ENCODE assay signal across 19 cellular contexts in genomic region chr15:29122506-29122905, GRCh38.
"Had no signal": no experiment of that assay in that cellular context is flagged by ENCODE, and none has a peak within 500 bp of the region (broad histone marks: within the 10 kb centered on the region; RNA-seq: fewer than 3 reads in every experiment).

No MANE protein-coding gene starts in this region.

- H3K4me3 Mint-ChIP-seq: activated CD4-positive, alpha-beta T cell treated with anti-CD3 and anti-CD28 coated beads, Interleukin-2, amount 10 ng/mL, durations not matched to agents 24 days and 14 days; activated CD8-positive, alpha-beta memory T cell treated with anti-CD3 and anti-CD28 coated beads, Interleukin-2, amount 10 ng/mL, durations not matched to agents 7 days and 5 days; activated naive CD4-positive, alpha-beta T cell treated with anti-CD3 and anti-CD28 coated beads, Interleukin-2, amount 50 U/mL, for 24 hours; activated T-cell treated with anti-CD3 and anti-CD28 coated beads, Interleukin-2, amount 50 U/mL, for 24 hours; activated T-helper 1 cell treated with anti-CD3 and anti-CD28 coated beads, Interleukin-12 subunit alpha, Interleukin-12 subunit beta, Interleukin-2, Interleukin-4 antibody, amounts not matched to agents 30 ng/mL and 10 ng/mL and 1 ng/mL, durations not matched to agents 14 hours and 24 hours and 36 hours; T-helper 1 cell treated with Interleukin-12 subunit alpha and Interleukin-12 subunit beta and Interleukin-4 antibody, amounts not matched to agents 30 μg/mL and 1 μg/mL, for 36 hours had no signal

- H3K27ac Mint-ChIP-seq: activated CD4-positive, alpha-beta T cell treated with anti-CD3 and anti-CD28 coated beads, Interleukin-2, amount 10 ng/mL, durations not matched to agents 24 days and 14 days; activated CD8-positive, alpha-beta memory T cell treated with anti-CD3 and anti-CD28 coated beads, Interleukin-2, amount 10 ng/mL, durations not matched to agents 7 days and 5 days; activated naive CD4-positive, alpha-beta T cell treated with anti-CD3 and anti-CD28 coated beads, Interleukin-2, amount 50 U/mL, for 24 hours; activated T-cell treated with anti-CD3 and anti-CD28 coated beads, Interleukin-2, amount 50 U/mL, for 24 hours; activated T-helper 1 cell treated with anti-CD3 and anti-CD28 coated beads, Interleukin-12 subunit alpha, Interleukin-12 subunit beta, Interleukin-2, Interleukin-4 antibody, amounts not matched to agents 30 ng/mL and 10 ng/mL and 1 ng/mL, durations not matched to agents 14 hours and 24 hours and 36 hours; T-helper 1 cell treated with Interleukin-12 subunit alpha and Interleukin-12 subunit beta and Interleukin-4 antibody, amounts not matched to agents 30 μg/mL and 1 μg/mL, for 36 hours had no signal

- H3K9me3 Mint-ChIP-seq: activated CD4-positive, alpha-beta T cell treated with anti-CD3 and anti-CD28 coated beads, Interleukin-2, amount 10 ng/mL, durations not matched to agents 24 days and 14 days; activated naive CD4-positive, alpha-beta T cell treated with anti-CD3 and anti-CD28 coated beads, Interleukin-2, amount 50 U/mL, for 24 hours; activated T-cell treated with anti-CD3 and anti-CD28 coated beads, Interleukin-2, amount 50 U/mL, for 24 hours; activated T-helper 1 cell treated with anti-CD3 and anti-CD28 coated beads, Interleukin-12 subunit alpha, Interleukin-12 subunit beta, Interleukin-2, Interleukin-4 antibody, amounts not matched to agents 30 ng/mL and 10 ng/mL and 1 ng/mL, durations not matched to agents 14 hours and 24 hours and 36 hours; T-helper 1 cell treated with Interleukin-12 subunit alpha and Interleukin-12 subunit beta and Interleukin-4 antibody, amounts not matched to agents 30 μg/mL and 1 μg/mL, for 36 hours had no signal

- DNase-seq: activated CD4-positive, alpha-beta T cell treated with anti-CD3 and anti-CD28 coated beads, Interleukin-2, amount 10 ng/mL, durations not matched to agents 24 days and 14 days; activated CD4-positive, alpha-beta T cell treated with anti-CD3 and anti-CD28 coated beads, Interleukin-2, amount 50 U/mL, for 48 hours; activated CD8-positive, alpha-beta memory T cell treated with anti-CD3 and anti-CD28 coated beads, Interleukin-2, amount 10 ng/mL, durations not matched to agents 7 days and 5 days; activated effector memory CD4-positive, alpha-beta T cell treated with Interleukin-2 at 50 U/mL for 16 hours; activated naive CD4-positive, alpha-beta T cell; activated T-cell treated with anti-CD3 and anti-CD28 coated beads, Interleukin-2, amount 50 U/mL, for 24 hours; body of pancreas; KG1; NCI-H1048; NCI-H2029 treated with DMSO at 0.1 percent for 48 hours; NCI-H345; NCI-H510A; NCI-H526 treated with DMSO at 0.1 percent for 48 hours; PC-3; SHP77 treated with DMSO at 0.1 percent for 48 hours had no signal

- H3K36me3 Mint-ChIP-seq: activated CD8-positive, alpha-beta memory T cell treated with anti-CD3 and anti-CD28 coated beads, Interleukin-2, amount 10 ng/mL, durations not matched to agents 7 days and 5 days; activated naive CD4-positive, alpha-beta T cell treated with anti-CD3 and anti-CD28 coated beads, Interleukin-2, amount 50 U/mL, for 24 hours had no signal

- H3K27me3 Mint-ChIP-seq: activated CD4-positive, alpha-beta T cell treated with anti-CD3 and anti-CD28 coated beads, Interleukin-2, amount 10 ng/mL, durations not matched to agents 24 days and 14 days; activated CD8-positive, alpha-beta memory T cell treated with anti-CD3 and anti-CD28 coated beads, Interleukin-2, amount 10 ng/mL, durations not matched to agents 7 days and 5 days; activated naive CD4-positive, alpha-beta T cell treated with anti-CD3 and anti-CD28 coated beads, Interleukin-2, amount 50 U/mL, for 24 hours; activated T-cell treated with anti-CD3 and anti-CD28 coated beads, Interleukin-2, amount 50 U/mL, for 24 hours had no signal

- ATAC-seq: activated CD4-positive, CD25-positive, alpha-beta regulatory T cell treated with anti-CD3 and anti-CD28 coated beads, Interleukin-2, amount 50 U/mL, for 24 hours; activated CD8-positive, alpha-beta memory T cell treated with anti-CD3 and anti-CD28 coated beads, Interleukin-2, amount 10 ng/mL, durations not matched to agents 7 days and 5 days; body of pancreas; PC-3 had no signal

- H3K4me1 Mint-ChIP-seq: activated CD4-positive, alpha-beta T cell treated with anti-CD3 and anti-CD28 coated beads, Interleukin-2, amount 10 ng/mL, durations not matched to agents 24 days and 14 days; activated CD8-positive, alpha-beta memory T cell treated with anti-CD3 and anti-CD28 coated beads, Interleukin-2, amount 10 ng/mL, durations not matched to agents 7 days and 5 days; activated naive CD4-positive, alpha-beta T cell treated with anti-CD3 and anti-CD28 coated beads, Interleukin-2, amount 50 U/mL, for 24 hours had no signal
